Comparison of ENCODE assay signal across 17 cellular contexts in genomic region chr9:135009711-135010362, GRCh38.
"Had no signal": no experiment of that assay in that cellular context is flagged by ENCODE, and none has a peak within 500 bp of the region (broad histone marks: within the 10 kb centered on the region; RNA-seq: fewer than 3 reads in every experiment).

No MANE protein-coding gene starts in this region.

- H3K4me1 Mint-ChIP-seq: central memory CD8-positive, alpha-beta T cell; stimulated activated effector memory CD8-positive, alpha-beta T cell treated with anti-CD3 and anti-CD28 coated beads, Interleukin-12 subunit alpha, Interleukin-12 subunit beta, amount 100 ng/mL, for 72 hours; T-cell had no signal

- H3K4me3 Mint-ChIP-seq: activated CD8-positive, alpha-beta T cell treated with anti-CD3 and anti-CD28 coated beads for 36 hours; activated naive CD8-positive, alpha-beta T cell; activated T-cell treated with anti-CD3 and anti-CD28 coated beads, Interleukin-2, amount 50 U/mL, for 72 hours; brain; central memory CD8-positive, alpha-beta T cell; mesothelial cell of epicardium; stimulated activated effector memory CD8-positive, alpha-beta T cell treated with anti-CD3 and anti-CD28 coated beads, Interleukin-12 subunit alpha, Interleukin-12 subunit beta, amount 100 ng/mL, for 72 hours; T-cell had no signal

- ATAC-seq: activated CD8-positive, alpha-beta T cell treated with anti-CD3 and anti-CD28 coated beads for 36 hours; activated T-cell treated with anti-CD3 and anti-CD28 coated beads, Interleukin-2, amount 50 U/mL, for 72 hours; stimulated activated effector memory CD8-positive, alpha-beta T cell treated with anti-CD3 and anti-CD28 coated beads, Interleukin-12 subunit alpha, Interleukin-12 subunit beta, amount 100 ng/mL, for 72 hours; T-cell had no signal

- H3K4me3 ChIP-seq: esophagus squamous epithelium, hepatocyte, lower lobe of right lung had no signal

- DNase-seq: activated CD4-positive, alpha-beta T cell treated with anti-CD3 and anti-CD28 coated beads for 4 hours; activated CD8-positive, alpha-beta memory T cell treated with anti-CD3 and anti-CD28 coated beads, Interleukin-2, amount 50 U/mL, for 4 hours; activated CD8-positive, alpha-beta T cell treated with anti-CD3 and anti-CD28 coated beads for 36 hours; activated gamma-delta T cell treated with Interleukin-2 at 50 U/mL for 16 hours; activated T-cell treated with anti-CD3 and anti-CD28 coated beads, Interleukin-2, amount 50 U/mL, for 72 hours; effector CD8-positive, alpha-beta T cell; esophagus squamous epithelium; lower lobe of right lung; stimulated activated CD4-positive, alpha-beta T cell treated with anti-CD3 and anti-CD28 coated beads, Interleukin-12 subunit alpha, Interleukin-12 subunit beta, amount 100 ng/mL, for 4 hours; stimulated activated CD4-positive, alpha-beta T cell treated with anti-CD3 and anti-CD28 coated beads, Interleukin-2, amount 100 ng/mL, for 24 hours; T-cell had no signal

- H3K27ac Mint-ChIP-seq: activated CD8-positive, alpha-beta T cell treated with anti-CD3 and anti-CD28 coated beads for 36 hours; activated naive CD8-positive, alpha-beta T cell; activated T-cell treated with anti-CD3 and anti-CD28 coated beads, Interleukin-2, amount 50 U/mL, for 72 hours; brain; mesothelial cell of epicardium; stimulated activated effector memory CD8-positive, alpha-beta T cell treated with anti-CD3 and anti-CD28 coated beads, Interleukin-12 subunit alpha, Interleukin-12 subunit beta, amount 100 ng/mL, for 72 hours; T-cell had no signal

- H3K36me3 Mint-ChIP-seq: activated naive CD8-positive, alpha-beta T cell; brain; mesothelial cell of epicardium; stimulated activated effector memory CD8-positive, alpha-beta T cell treated with anti-CD3 and anti-CD28 coated beads, Interleukin-12 subunit alpha, Interleukin-12 subunit beta, amount 100 ng/mL, for 72 hours; T-cell had no signal

- H3K9me3 Mint-ChIP-seq: activated CD8-positive, alpha-beta T cell treated with anti-CD3 and anti-CD28 coated beads for 36 hours; activated T-cell treated with anti-CD3 and anti-CD28 coated beads, Interleukin-2, amount 50 U/mL, for 72 hours; brain; central memory CD8-positive, alpha-beta T cell; mesothelial cell of epicardium; stimulated activated effector memory CD8-positive, alpha-beta T cell treated with anti-CD3 and anti-CD28 coated beads, Interleukin-12 subunit alpha, Interleukin-12 subunit beta, amount 100 ng/mL, for 72 hours; T-cell had no signal

- H3K36me3 ChIP-seq: esophagus squamous epithelium, lower lobe of right lung had no signal

- H3K27me3 ChIP-seq: hepatocyte had no signal
